20 cellular contexts compared by ENCODE assay signal in the genomic region with DNA sequence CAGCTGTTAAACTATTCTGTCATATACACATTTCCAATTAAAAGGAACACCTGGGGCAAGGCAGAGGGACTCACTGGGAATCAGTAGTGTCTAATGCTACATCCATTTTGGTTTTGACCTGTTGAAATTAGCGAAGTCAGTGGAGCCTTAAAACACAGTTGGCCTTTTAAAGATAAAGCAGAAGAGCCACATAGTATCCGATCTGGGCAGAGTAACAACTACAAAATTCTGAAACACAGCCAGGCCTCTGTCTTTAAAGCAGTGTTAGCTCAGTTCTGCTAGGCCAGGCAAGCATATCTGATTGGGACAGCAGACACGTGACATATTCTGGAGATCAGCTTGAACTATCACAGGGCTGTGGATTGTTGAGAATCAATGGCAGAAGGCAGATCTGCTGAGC.
"Had no signal": no experiment of that assay in that cellular context is flagged by ENCODE, and none has a peak within 500 bp of the region (broad histone marks: within the 10 kb centered on the region; RNA-seq: fewer than 3 reads in every experiment).

No MANE protein-coding gene starts in this region.

- H3K4me3 ChIP-seq: esophagus squamous epithelium, gastroesophageal sphincter, lung, tibial artery had no signal

- H3K9me3 ChIP-seq: esophagus squamous epithelium, gastroesophageal sphincter, tibial artery had no signal

- DNase-seq: activated naive CD4-positive, alpha-beta T cell treated with Interleukin-2 at 50 U/mL for 16 hours; activated naive CD8-positive, alpha-beta T cell treated with anti-CD3 and anti-CD28 coated beads for 36 hours; activated T-cell treated with anti-CD3 and anti-CD28 coated beads, Interleukin-2, amount 50 U/mL, for 4 hours; cerebellar nuclear complex; cortex of kidney; endodermal cell; esophagus squamous epithelium; head of caudate nucleus; islet precursor cell; left cardiac atrium; natural killer cell; retina; stimulated activated CD4-positive, alpha-beta T cell treated with anti-CD3 and anti-CD28 coated beads, Interleukin-2, amount 100 ng/mL, for 48 hours; stimulated activated CD8-positive, alpha-beta memory T cell treated with anti-CD3 and anti-CD28 coated beads, Interleukin-4, amount 100 ng/mL, for 48 hours; stimulated activated naive CD8-positive, alpha-beta T cell treated with anti-CD3 and anti-CD28 coated beads, Interleukin-15, Interleukin-2, amounts not matched to agents 100 U/mL and 50 U/mL, for 24 hours; tibial artery had no signal

- H3K9me3 Mint-ChIP-seq: activated naive CD8-positive, alpha-beta T cell treated with anti-CD3 and anti-CD28 coated beads for 36 hours; activated T-cell treated with anti-CD3 and anti-CD28 coated beads, Interleukin-2, amount 50 U/mL, for 4 hours; activated T-helper 2 cell treated with anti-CD3 and anti-CD28 coated beads, Interferon-gamma antibody, Interleukin-2, Interleukin-4, amounts not matched to agents 10 μg/mL and 5 μg/mL and 100 μg/mL, durations not matched to agents 14 hours and 24 hours and 36 hours; endodermal cell; natural killer cell; T-helper 2 cell treated with Interferon-gamma antibody and Interleukin-4, amounts not matched to agents 5 μg/mL and 100 μg/mL, for 36 hours had no signal

- H3K4me3 Mint-ChIP-seq: activated naive CD8-positive, alpha-beta T cell treated with anti-CD3 and anti-CD28 coated beads for 36 hours; activated T-cell treated with anti-CD3 and anti-CD28 coated beads, Interleukin-2, amount 50 U/mL, for 4 hours; endodermal cell; natural killer cell; T-helper 2 cell treated with Interferon-gamma antibody and Interleukin-4, amounts not matched to agents 5 μg/mL and 100 μg/mL, for 36 hours had no signal

- H3K27me3 Mint-ChIP-seq: activated naive CD8-positive, alpha-beta T cell treated with anti-CD3 and anti-CD28 coated beads for 36 hours had no signal

- H3K27ac ChIP-seq: esophagus squamous epithelium, gastroesophageal sphincter, tibial artery had no signal

- ATAC-seq: activated T-cell treated with anti-CD3 and anti-CD28 coated beads, Interleukin-2, amount 50 U/mL, for 4 hours; gastroesophageal sphincter; natural killer cell; stimulated activated naive CD8-positive, alpha-beta T cell treated with anti-CD3 and anti-CD28 coated beads, Interleukin-15, Interleukin-2, amounts not matched to agents 100 U/mL and 50 U/mL, for 24 hours had no signal

- H3K4me1 ChIP-seq: esophagus squamous epithelium had no signal

- H3K4me1 Mint-ChIP-seq: activated naive CD8-positive, alpha-beta T cell treated with anti-CD3 and anti-CD28 coated beads for 36 hours; endodermal cell; natural killer cell had no signal

- H3K36me3 Mint-ChIP-seq: activated naive CD8-positive, alpha-beta T cell treated with anti-CD3 and anti-CD28 coated beads for 36 hours; natural killer cell had no signal

- H3K27ac Mint-ChIP-seq: activated naive CD8-positive, alpha-beta T cell treated with anti-CD3 and anti-CD28 coated beads for 36 hours; activated T-helper 2 cell treated with anti-CD3 and anti-CD28 coated beads, Interferon-gamma antibody, Interleukin-2, Interleukin-4, amounts not matched to agents 10 μg/mL and 5 μg/mL and 100 μg/mL, durations not matched to agents 14 hours and 24 hours and 36 hours; endodermal cell; natural killer cell; T-helper 2 cell treated with Interferon-gamma antibody and Interleukin-4, amounts not matched to agents 5 μg/mL and 100 μg/mL, for 36 hours had no signal

- H3K36me3 ChIP-seq: esophagus squamous epithelium, gastroesophageal sphincter, tibial artery had no signal

- H3K27me3 ChIP-seq: esophagus squamous epithelium, gastroesophageal sphincter, tibial artery had no signal
